8 cellular contexts compared by ENCODE assay signal in the genomic region with DNA sequence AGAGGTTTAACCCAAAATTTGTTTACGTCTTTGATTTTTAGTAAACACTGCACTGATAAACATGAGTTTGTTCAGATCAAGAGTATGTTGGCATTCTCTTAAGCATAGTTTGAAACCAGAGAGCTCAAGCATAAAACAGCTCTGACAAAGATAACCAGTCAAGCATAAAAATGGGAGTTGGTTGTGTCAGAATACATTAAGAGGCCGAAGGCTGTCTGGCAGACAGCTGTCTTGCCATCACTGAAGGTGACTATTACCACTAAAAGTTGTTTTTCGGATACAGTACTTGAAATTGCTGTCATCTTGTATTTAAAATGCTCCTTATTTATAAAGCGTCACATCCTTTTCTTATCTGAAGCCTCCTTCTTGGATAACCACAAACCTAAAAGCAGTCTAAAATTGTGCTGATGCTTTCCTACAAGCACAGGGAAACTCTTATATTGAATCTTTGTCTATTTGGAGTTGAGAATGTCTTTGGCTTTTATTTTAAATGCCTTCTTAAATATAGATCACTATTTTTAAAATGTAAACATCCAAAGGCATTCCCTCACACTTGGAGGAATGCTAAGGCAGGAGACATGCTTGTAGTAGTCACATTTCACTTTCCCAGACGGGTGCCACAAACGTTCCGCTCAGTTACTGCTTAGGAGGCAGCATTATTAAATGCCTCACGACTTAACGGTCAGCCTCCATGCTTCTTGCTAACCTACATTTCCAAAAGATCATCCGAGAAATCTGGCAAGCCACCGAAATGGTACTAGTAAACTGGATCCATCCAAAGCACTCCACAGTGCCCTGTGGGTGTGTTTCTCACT. TPM values are rescaled to one million over a fixed set of nuclear protein-coding genes. Genes with fewer than 3 reads are reported as not detected.
A peak's percentile ranks its signal among the peaks of the same experiment; 100 is the strongest.
DNase-seq lines count a peak whose midpoint lies in the region; ATAC-seq, FAIRE-seq and TF ChIP-seq lines count a peak whose summit lies in the region.

No MANE protein-coding gene starts in this region.

- FAIRE-seq in GM12892 (lab: Jason Lieb, UNC): no peak

- no peak for TF ChIP-seq EP300 in SK-N-SH (IDR thresholded peaks at IDR 0.05; ENCODE audit: borderline replicate concordance in 1 of 2, low read depth in 1 of 2, low read length in 1 of 2)

- H3K4me3 ChIP-seq in SK-N-SH (ENCODE audit: low read depth in 2 of 2, low read length in 1 of 2) (peak overlapping the region; percentile 60 to 95), right cardiac atrium (ENCODE audit: low read length) (peak overlapping the region; percentile 99), skeletal muscle satellite cell (ENCODE audit: low read length) (peak overlapping the region; percentile 74)

- no peak overlapping the region for H3K27ac Mint-ChIP-seq in activated CD4-positive, alpha-beta T cell treated with anti-CD3 and anti-CD28 coated beads for 36 hours

- WGBS in SK-N-SH (ENCODE audit: low lambda C conversion rate): 11% methylated on average over 11 of the region's 11 CpGs
- 27% methylated on average over 11 of the region's 11 CpGs for WGBS in right cardiac atrium

- peaks cover 8% of the 10 kb centered on the region for H3K4me1 Mint-ChIP-seq in activated CD4-positive, alpha-beta T cell treated with anti-CD3 and anti-CD28 coated beads for 36 hours

- no peaks in the 10 kb centered on the region for H3K9me3 Mint-ChIP-seq in activated CD4-positive, alpha-beta T cell treated with anti-CD3 and anti-CD28 coated beads for 36 hours (ENCODE audit: low read depth)

- peaks cover 38 to 44% of the 10 kb centered on the region in 2 experiments; a peak in 3 of 4 replicates for H3K4me1 ChIP-seq in SK-N-SH (ENCODE audit: control insufficient read depth in 1 of 2, insufficient read depth in 2 of 2, low read depth in 1 of 2, low read length in 1 of 2)
- H3K4me1 ChIP-seq in right cardiac atrium (ENCODE audit: control insufficient read depth, insufficient read depth, low read length): peaks cover 3% of the 10 kb centered on the region
- H3K4me1 ChIP-seq in skeletal muscle satellite cell (ENCODE audit: control insufficient read depth, insufficient read depth, low read length): peaks cover 13% of the 10 kb centered on the region

- H3K79me2 ChIP-seq in SK-N-SH (ENCODE audit: insufficient read depth): peaks cover 55% of the 10 kb centered on the region

- H3K27me3 ChIP-seq in SK-N-SH (ENCODE audit: insufficient read depth): no peaks in the 10 kb centered on the region
- H3K27me3 ChIP-seq in right cardiac atrium (ENCODE audit: control insufficient read depth, insufficient read depth): no peaks in the 10 kb centered on the region
- no peaks in the 10 kb centered on the region for H3K27me3 ChIP-seq in skeletal muscle satellite cell (ENCODE audit: control insufficient read depth, insufficient read depth, low read length)

- peaks cover 57% of the 10 kb centered on the region for H3K27me3 Mint-ChIP-seq in activated CD4-positive, alpha-beta T cell treated with anti-CD3 and anti-CD28 coated beads for 36 hours

- no peaks in the 10 kb centered on the region for H4K20me1 ChIP-seq in SK-N-SH (ENCODE audit: insufficient read depth)

- no peak for TF ChIP-seq RAD21 in SK-N-SH (IDR thresholded peaks at IDR 0.05; ENCODE audit: low read length)

- H3K36me3 ChIP-seq in SK-N-SH (replicated peaks in 1 of 2; ENCODE audit: control insufficient read depth in 1 of 2, insufficient read depth in 2 of 2, low read length in 1 of 2) (no peaks in the 10 kb centered on the region), skeletal muscle satellite cell (ENCODE audit: insufficient read depth, low read length) (no peaks in the 10 kb centered on the region)

- no peak for TF ChIP-seq CTCF in SK-N-SH (IDR thresholded peaks at IDR 0.05)

- peaks cover 24% of the 10 kb centered on the region for H3F3A ChIP-seq in SK-N-SH (replicated peaks; ENCODE audit: insufficient read depth)

- DNase-seq in activated CD4-positive, alpha-beta T cell treated with anti-CD3 and anti-CD28 coated beads for 36 hours: no peak
- no peak for DNase-seq in activated CD4-positive, alpha-beta T cell treated with anti-CD3 and anti-CD28 coated beads for 48 hours
- DNase-seq in SK-N-SH (peak; percentile 25), right cardiac atrium (no peak), GM12892 (ENCODE audit: insufficient read length) (no peak)
- DNase-seq in activated CD4-positive, CD25-positive, alpha-beta regulatory T cell (lab: John Stamatoyannopoulos, UW): no peak

- intact Hi-C loops in activated CD4-positive, alpha-beta T cell treated with anti-CD3 and anti-CD28 coated beads for 36 hours (cut with DNase I, micrococcal nuclease): no loop called here
- intact Hi-C loops in right cardiac atrium (cut with DNase I): no loop called here

- CTCF ChIA-PET in activated CD4-positive, alpha-beta T cell treated with anti-CD3 and anti-CD28 coated beads for 36 hours (lab: Charles Lee): no interaction called here
- CTCF ChIA-PET in SK-N-SH (lab: Yijun Ruan, JAX): interaction anchor here (1.5 to 1.8 kb wide), 3 partner anchors 51 to 63 kb away, joined by 3 to 5 read pairs (median 5); no protein-coding TSS in a partner anchor

- no peak for TF ChIP-seq POLR2A in GM12892 (IDR thresholded peaks at IDR 0.05; ENCODE audit: low read depth, low read length)

- ATAC-seq in activated CD4-positive, alpha-beta T cell treated with anti-CD3 and anti-CD28 coated beads for 36 hours: no peak
- peak; percentile 5 to 6 for ATAC-seq in right cardiac atrium
- ATAC-seq in GM18517 (IDR thresholded peaks at IDR 0.05; ENCODE audit: unreplicated experiment): no peak

- H3K36me3 Mint-ChIP-seq in activated CD4-positive, alpha-beta T cell treated with anti-CD3 and anti-CD28 coated beads for 36 hours (ENCODE audit: low read depth): no peaks in the 10 kb centered on the region

- POLR2A ChIA-PET in activated CD4-positive, alpha-beta T cell treated with anti-CD3 and anti-CD28 coated beads for 36 hours (lab: Charles Lee): no interaction called here
- POLR2A ChIA-PET in SK-N-SH (lab: Yijun Ruan, JAX): no interaction called here

- H3K9me2 ChIP-seq in SK-N-SH: no peaks in the 10 kb centered on the region

- H3K27ac ChIP-seq in SK-N-SH (ENCODE audit: low read depth in 2 of 2, low read length in 1 of 2): peak overlapping the region; percentile 84 to 96
- H3K27ac ChIP-seq in right cardiac atrium (ENCODE audit: low read length): peak overlapping the region; percentile 57

- H3K4me2 ChIP-seq in SK-N-SH: peak overlapping the region; percentile 83
- peak overlapping the region; percentile 88 for H3K4me2 ChIP-seq in skeletal muscle satellite cell (ENCODE audit: low read length)

- peak overlapping the region; percentile 76 for H2AFZ ChIP-seq in SK-N-SH (ENCODE audit: low read depth)

- H3K4me3 Mint-ChIP-seq in activated CD4-positive, alpha-beta T cell treated with anti-CD3 and anti-CD28 coated beads for 36 hours: peak overlapping the region; percentile 38

- H3K9me3 ChIP-seq in SK-N-SH: no peaks in the 10 kb centered on the region
- no peaks in the 10 kb centered on the region for H3K9me3 ChIP-seq in right cardiac atrium (ENCODE audit: control insufficient read depth, low read length)
- no peaks in the 10 kb centered on the region for H3K9me3 ChIP-seq in skeletal muscle satellite cell (replicated peaks; ENCODE audit: low read length)

- H3K9ac ChIP-seq in SK-N-SH: peak overlapping the region; percentile 83
- peak overlapping the region; percentile 66 for H3K9ac ChIP-seq in skeletal muscle satellite cell (ENCODE audit: low read depth, low read length)

TF ChIP-seq in SK-N-SH, 30 proteins besides CTCF, POLR2A, EP300 and RAD21 (continues in another document):
- TF ChIP-seq NFIC (IDR thresholded peaks at IDR 0.05; ENCODE audit: borderline replicate concordance): no peak
- TF ChIP-seq, protein P1, sequence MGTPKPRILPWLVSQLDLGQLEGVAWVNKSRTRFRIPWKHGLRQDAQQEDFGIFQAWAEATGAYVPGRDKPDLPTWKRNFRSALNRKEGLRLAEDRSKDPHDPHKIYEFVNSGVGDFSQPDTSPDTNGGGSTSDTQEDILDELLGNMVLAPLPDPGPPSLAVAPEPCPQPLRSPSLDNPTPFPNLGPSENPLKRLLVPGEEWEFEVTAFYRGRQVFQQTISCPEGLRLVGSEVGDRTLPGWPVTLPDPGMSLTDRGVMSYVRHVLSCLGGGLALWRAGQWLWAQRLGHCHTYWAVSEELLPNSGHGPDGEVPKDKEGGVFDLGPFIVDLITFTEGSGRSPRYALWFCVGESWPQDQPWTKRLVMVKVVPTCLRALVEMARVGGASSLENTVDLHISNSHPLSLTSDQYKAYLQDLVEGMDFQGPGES (IDR thresholded peaks at IDR 0.05; ENCODE audit: low read depth, low read length): no peak
- TF ChIP-seq CHD2 (IDR thresholded peaks at IDR 0.05; ENCODE audit: low read length, partially characterized antibody): no peak
- TF ChIP-seq MXI1 (IDR thresholded peaks at IDR 0.05; ENCODE audit: low read depth, low read length): no peak
- no peak for TF ChIP-seq POLR2AphosphoS5 (IDR thresholded peaks at IDR 0.05; ENCODE audit: low read depth, low read length)
- TF ChIP-seq, protein P2, sequence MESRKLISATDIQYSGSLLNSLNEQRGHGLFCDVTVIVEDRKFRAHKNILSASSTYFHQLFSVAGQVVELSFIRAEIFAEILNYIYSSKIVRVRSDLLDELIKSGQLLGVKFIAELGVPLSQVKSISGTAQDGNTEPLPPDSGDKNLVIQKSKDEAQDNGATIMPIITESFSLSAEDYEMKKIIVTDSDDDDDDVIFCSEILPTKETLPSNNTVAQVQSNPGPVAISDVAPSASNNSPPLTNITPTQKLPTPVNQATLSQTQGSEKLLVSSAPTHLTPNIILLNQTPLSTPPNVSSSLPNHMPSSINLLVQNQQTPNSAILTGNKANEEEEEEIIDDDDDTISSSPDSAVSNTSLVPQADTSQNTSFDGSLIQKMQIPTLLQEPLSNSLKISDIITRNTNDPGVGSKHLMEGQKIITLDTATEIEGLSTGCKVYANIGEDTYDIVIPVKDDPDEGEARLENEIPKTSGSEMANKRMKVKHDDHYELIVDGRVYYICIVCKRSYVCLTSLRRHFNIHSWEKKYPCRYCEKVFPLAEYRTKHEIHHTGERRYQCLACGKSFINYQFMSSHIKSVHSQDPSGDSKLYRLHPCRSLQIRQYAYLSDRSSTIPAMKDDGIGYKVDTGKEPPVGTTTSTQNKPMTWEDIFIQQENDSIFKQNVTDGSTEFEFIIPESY (IDR thresholded peaks at IDR 0.05; ENCODE audit: borderline replicate concordance, low read depth): no peak
- TF ChIP-seq ELF1 (IDR thresholded peaks at IDR 0.05): no peak
- no peak for TF ChIP-seq RCOR1 (IDR thresholded peaks at IDR 0.05; ENCODE audit: low read length)
- TF ChIP-seq RXRA (IDR thresholded peaks at IDR 0.05; ENCODE audit: borderline replicate concordance, low read depth): no peak
- no peak for TF ChIP-seq EZH2phosphoT487 (IDR thresholded peaks at IDR 0.05; ENCODE audit: borderline replicate concordance, low read depth)

RNA-seq across cellular contexts. Expression of a gene that starts 1.6 kb away (rescaled TPM):
- total RNA-seq in activated CD4-positive, alpha-beta T cell treated with anti-CD3 and anti-CD28 coated beads for 36 hours: under 1 TPM; 0.14 to 0.18 TPM
- polyA plus RNA-seq in SK-N-SH (2012; rRNA removed): 3.1 and 4.0 TPM in 2 replicates
- 4.5 and 5.0 TPM in 2 replicates for polyA plus RNA-seq in SK-N-SH (2012; cell fraction: cytosol; rRNA removed)
- 5.8 and 8.2 TPM in 2 replicates for polyA plus RNA-seq in SK-N-SH (2012; cell fraction: nucleus; rRNA removed)
- total RNA-seq in right cardiac atrium: 10 to 100 TPM; 10.2 to 20.0 (median 13.3) TPM
- 4.9 TPM for polyA plus RNA-seq in right cardiac atrium
- total RNA-seq in skeletal muscle satellite cell (2012; rRNA removed): 3.5 and 3.8 TPM in 2 replicates
- polyA plus RNA-seq in GM12892 (2012; ENCODE audit: missing spikeins): 0.36 TPM

Comparison
In these comparisons a context has a peak if more than half of its experiments do, and no peak if none do; other contexts are left out.
1. ATAC-seq: peak in right cardiac atrium (2 of 2); none in activated CD4-positive, alpha-beta T cell treated with anti-CD3 and anti-CD28 coated beads for 36 hours (single experiment) and GM18517 (single experiment).
2. RNA of a gene that starts 1.6 kb away (total RNA-seq): 10.2 to 20.0 TPM in right cardiac atrium; 0.14 to 0.18 TPM in activated CD4-positive, alpha-beta T cell treated with anti-CD3 and anti-CD28 coated beads for 36 hours; every median in the first group is over 4 times any median in the second.
3. Peak in every context shown above with its lines, with median percentiles within 50 percentile points of each other: H3K4me3 ChIP-seq.